ENCODE assay signal across 10 cellular contexts in genomic region chr20:36481380-36482043, GRCh38. TPM values are rescaled to one million over a fixed set of nuclear protein-coding genes. Genes with fewer than 3 reads are reported as not detected.
DNase-seq lines count a peak whose midpoint lies in the region; ATAC-seq and TF ChIP-seq lines count a peak whose summit lies in the region.
"Had no signal": no experiment of that assay in that cellular context is flagged by ENCODE, and none has a peak within 500 bp of the region (broad histone marks: within the 10 kb centered on the region; RNA-seq: fewer than 3 reads in every experiment).

No MANE protein-coding gene starts in this region.

- H3K9me3 ChIP-seq in heart left ventricle: no peaks in the 10 kb centered on the region

- TF ChIP-seq POLR2A in heart left ventricle (IDR thresholded peaks at IDR 0.05): no peak

- H3K4me1 Mint-ChIP-seq in stimulated activated effector memory CD8-positive, alpha-beta T cell treated with anti-CD3 and anti-CD28 coated beads, Interleukin-12 subunit alpha, Interleukin-12 subunit beta, amount 100 ng/mL, for 72 hours: peaks cover 55% of the 10 kb centered on the region

- no peaks in the 10 kb centered on the region for H3K27me3 ChIP-seq in heart left ventricle

- 58 to 64% (median 63%) methylated on average over 9 of the region's 9 CpGs for WGBS in heart left ventricle, 4 donors

- peaks cover 0 to 16% (median 0%) of the 10 kb centered on the region in 9 donors for H3K36me3 ChIP-seq in heart left ventricle

- peak overlapping the region; percentile 71 for H3K27ac Mint-ChIP-seq in stimulated activated effector memory CD8-positive, alpha-beta T cell treated with anti-CD3 and anti-CD28 coated beads, Interleukin-12 subunit alpha, Interleukin-12 subunit beta, amount 100 ng/mL, for 72 hours

- no peaks in the 10 kb centered on the region for H3K36me3 Mint-ChIP-seq in stimulated activated effector memory CD8-positive, alpha-beta T cell treated with anti-CD3 and anti-CD28 coated beads, Interleukin-12 subunit alpha, Interleukin-12 subunit beta, amount 100 ng/mL, for 72 hours

- ATAC-seq in SK-N-SH treated with all-trans-retinoic acid at 6 μM for 48 hours (peak; percentile 17; the same call in 1 of the 3 replicates), heart left ventricle (no peak), GM19324 (IDR thresholded peaks at IDR 0.05; ENCODE audit: low FRiP score, unreplicated experiment) (no peak), GM18519 (IDR thresholded peaks at IDR 0.05; ENCODE audit: low FRiP score, unreplicated experiment) (no peak), HG03025 (IDR thresholded peaks at IDR 0.05; ENCODE audit: low FRiP score, unreplicated experiment) (no peak)
- ATAC-seq in stimulated activated effector memory CD8-positive, alpha-beta T cell treated with anti-CD3 and anti-CD28 coated beads, Interleukin-12 subunit alpha, Interleukin-12 subunit beta, amount 100 ng/mL, for 72 hours: no peak

- DNase-seq in DMS 273 (lab: John Stamatoyannopoulos, UW; ENCODE audit: unreplicated experiment) (peak; percentile 76), DMS 273 treated with DMSO at 0.1 percent for 48 hours (lab: John Stamatoyannopoulos, UW) (no peak), heart left ventricle (no peak)
- no peak for DNase-seq in stimulated activated effector memory CD8-positive, alpha-beta T cell treated with anti-CD3 and anti-CD28 coated beads, Interleukin-12 subunit alpha, Interleukin-12 subunit beta, amount 100 ng/mL, for 72 hours (ENCODE audit: low spot score in 2 of 2)
- DNase-seq: GF-D8, KG1 had no signal

- H3K27ac ChIP-seq in heart left ventricle: peak overlapping the region in 10 of 12 donors; percentile 18 to 85 (median 76)

- no peak overlapping the region for H3K4me3 ChIP-seq in heart left ventricle

- TF ChIP-seq CTCF in heart left ventricle (IDR thresholded peaks at IDR 0.05): no peak

- no peaks in the 10 kb centered on the region for H3K9me3 Mint-ChIP-seq in stimulated activated effector memory CD8-positive, alpha-beta T cell treated with anti-CD3 and anti-CD28 coated beads, Interleukin-12 subunit alpha, Interleukin-12 subunit beta, amount 100 ng/mL, for 72 hours

- intact Hi-C loops in heart left ventricle (cut with DNase I): no loop called here

- no peak overlapping the region for H3K4me3 Mint-ChIP-seq in stimulated activated effector memory CD8-positive, alpha-beta T cell treated with anti-CD3 and anti-CD28 coated beads, Interleukin-12 subunit alpha, Interleukin-12 subunit beta, amount 100 ng/mL, for 72 hours

- H3K4me1 ChIP-seq in heart left ventricle: peaks cover 5 to 95% (median 87%) of the 10 kb centered on the region in 12 donors

TF ChIP-seq in SK-N-SH treated with all-trans-retinoic acid at 6 μM for 48 hours, 23 proteins besides CTCF, POLR2A, EP300 and RAD21:
- TF ChIP-seq TOX (CRISPR knock-in tag; IDR thresholded peaks at IDR 0.05; ENCODE audit: borderline replicate concordance): no peak
- no peak for TF ChIP-seq CSDC2 (CRISPR knock-in tag; IDR thresholded peaks at IDR 0.05)
- no peak for TF ChIP-seq ARNTL (CRISPR knock-in tag; IDR thresholded peaks at IDR 0.05; ENCODE audit: borderline replicate concordance, low read depth)
- TF ChIP-seq POU6F1 (CRISPR knock-in tag; IDR thresholded peaks at IDR 0.05; ENCODE audit: borderline replicate concordance, low read depth): no peak
- TF ChIP-seq GLIS3 (CRISPR knock-in tag; IDR thresholded peaks at IDR 0.05): no peak
- no peak for TF ChIP-seq ZC3H10 (CRISPR knock-in tag; IDR thresholded peaks at IDR 0.05)

RNA-seq across cellular contexts. Expression of gene MYL9, which starts 59.8 kb away (rescaled TPM):
- total RNA-seq in heart left ventricle: 1,000 to 10,000 TPM in 7 of 9 donors, 100 to 1,000 TPM in 2; 521 to 2,387 (median 1,751) TPM
- 1,000 to 10,000 TPM in 1 of 2 donors, 100 to 1,000 TPM in 1; 452 to 1,748 TPM for polyA plus RNA-seq in heart left ventricle
